ENCODE assay signal across 1 cellular context in the genomic region with DNA sequence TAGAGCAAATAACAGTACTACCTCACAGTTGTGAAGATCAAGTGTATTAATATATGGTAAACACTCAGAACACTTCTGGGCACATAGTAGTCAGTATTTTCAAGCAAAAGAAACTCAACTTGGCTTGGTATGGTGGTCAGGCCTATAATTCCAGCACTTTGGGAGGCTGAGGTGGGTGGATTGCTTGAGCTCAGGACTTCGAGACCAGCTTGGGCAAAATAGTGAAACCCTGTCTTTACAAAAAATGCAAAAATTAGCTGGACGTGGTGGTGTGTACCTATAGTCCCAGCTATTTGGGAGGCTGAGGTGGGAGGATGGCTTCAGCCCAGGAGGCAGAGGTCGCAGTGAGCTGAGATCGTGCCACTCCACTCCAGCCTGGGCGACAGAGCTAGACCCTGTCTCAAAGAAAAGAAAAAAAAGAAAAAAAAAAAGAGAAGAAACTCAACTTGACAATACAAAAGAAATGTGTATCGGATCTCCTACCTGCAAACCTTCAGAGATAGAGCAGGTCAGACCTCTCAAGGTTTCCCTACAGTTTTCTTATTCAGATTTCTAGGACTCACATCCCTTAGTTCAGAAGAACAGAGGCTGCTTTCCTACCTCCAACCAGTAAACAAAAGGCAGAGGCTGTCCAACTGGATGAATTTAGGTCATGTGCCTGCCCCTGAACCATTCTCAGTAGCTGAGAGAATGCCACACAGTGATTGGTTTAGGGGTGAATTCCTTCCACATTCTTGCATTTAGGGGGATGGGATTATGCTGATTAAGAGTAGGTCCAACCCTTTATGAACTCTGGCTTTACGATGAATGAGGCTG.
TF ChIP-seq lines count a peak whose summit lies in the region.

No MANE protein-coding gene starts in this region.

TF ChIP-seq in HEK293T, 16 proteins besides CTCF, POLR2A, EP300 and RAD21 (continued from another document):
- TF ChIP-seq SP1 (IDR thresholded peaks at IDR 0.05) (no peak), CTBP1 (IDR thresholded peaks at IDR 0.05; ENCODE audit: borderline replicate concordance) (no peak), L3MBTL2 (conservative IDR thresholded peaks at IDR 0.05) (no peak), TARDBP (IDR thresholded peaks at IDR 0.05) (no peak), FOXK2 (IDR thresholded peaks at IDR 0.05) (no peak), ELF4 (IDR thresholded peaks at IDR 0.05) (no peak), ZNF384 (IDR thresholded peaks at IDR 0.05) (no peak), NFRKB (IDR thresholded peaks at IDR 0.05) (no peak), SUZ12 (IDR thresholded peaks at IDR 0.05) (no peak), ARNT (IDR thresholded peaks at IDR 0.05) (no peak), BHLHE40 (IDR thresholded peaks at IDR 0.05; ENCODE audit: borderline replicate concordance) (no peak)
